Comparison of ENCODE assay signal across 13 cellular contexts in the genomic region with DNA sequence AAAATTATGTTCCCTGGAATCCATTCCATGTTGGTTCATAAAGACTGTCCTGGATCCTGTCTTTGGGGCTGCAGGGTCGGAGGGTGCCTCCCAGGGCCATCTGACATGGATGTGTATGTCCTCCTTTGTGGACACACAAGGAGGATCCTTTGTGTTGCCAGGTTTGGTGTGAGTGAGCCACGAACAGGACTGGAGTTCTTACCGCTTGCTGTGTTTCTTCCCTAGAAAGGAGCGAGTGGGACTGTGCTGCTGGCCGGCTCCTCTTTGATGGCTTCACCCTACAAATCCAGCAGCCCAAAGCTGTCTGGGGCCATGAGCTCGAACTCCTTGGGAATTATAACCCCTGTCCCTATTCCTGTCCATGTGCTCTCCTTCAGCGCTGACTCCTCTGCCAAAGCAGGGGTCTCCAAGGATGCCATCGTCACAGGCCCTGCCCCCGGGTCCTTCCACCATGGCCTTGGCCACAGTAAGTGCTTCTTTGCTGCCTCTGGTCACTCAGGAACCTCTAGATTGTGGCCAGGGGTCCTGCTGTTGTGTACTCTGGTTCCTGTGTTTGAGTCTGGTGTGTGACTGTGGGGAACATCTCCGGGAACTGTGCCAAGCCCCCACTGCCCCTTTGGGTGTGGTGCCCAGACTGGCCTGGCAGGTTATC. TPM values are rescaled to one million over a fixed set of nuclear protein-coding genes. Genes with fewer than 3 reads are reported as not detected.
DNase-seq lines count a peak whose midpoint lies in the region; ATAC-seq and TF ChIP-seq lines count a peak whose summit lies in the region.
"Had no signal": no experiment of that assay in that cellular context is flagged by ENCODE, and none has a peak within 500 bp of the region (broad histone marks: within the 10 kb centered on the region; RNA-seq: fewer than 3 reads in every experiment).

No MANE protein-coding gene starts in this region.

- H3K4me1 Mint-ChIP-seq in T-helper 17 cell (peaks cover under 1% of the 10 kb centered on the region), mesothelial cell of epicardium (peaks cover 16% of the 10 kb centered on the region)

- DNase-seq in breast epithelium (ENCODE audit: low spot score in 2 of 2) (no peak), mammary epithelial cell (no peak), T-helper 17 cell (no peak), mesothelial cell of epicardium (ENCODE audit: low spot score in 2 of 2, unreplicated experiment in 2 of 2) (no peak), NCI-H2081 (lab: John Stamatoyannopoulos, UW) (no peak), LoVo (ENCODE audit: low spot score) (no peak)
- DNase-seq in activated CD4-positive, alpha-beta T cell treated with anti-CD3 and anti-CD28 coated beads for 1 hour = no peak
- DNase-seq: ACHN; Calu3; CD4-positive, CD25-positive, alpha-beta regulatory T cell; DMS 273 treated with DMSO at 0.1 percent for 48 hours had no signal

- H3K4me1 ChIP-seq in breast epithelium (peaks cover 0 to 4% of the 10 kb centered on the region in 2 donors), mammary epithelial cell (ENCODE audit: insufficient read depth, low read length) (peaks cover under 1% of the 10 kb centered on the region)
- H3K4me1 ChIP-seq: BLaER1 treated with 17β-estradiol and CSF1 and Interleukin-3, amounts not matched to agents 10 nM and 100 nM had no signal

- in situ Hi-C loops in mammary epithelial cell (cut with MboI; ENCODE audit: low sequenced_read_pairs in 2 of 2) = no loop called here

- peaks cover 6% of the 10 kb centered on the region for H3K36me3 ChIP-seq in breast epithelium
- H3K36me3 ChIP-seq in mammary epithelial cell (ENCODE audit: insufficient read depth, low read length) = peaks cover 52% of the 10 kb centered on the region

- no peaks in the 10 kb centered on the region for H4K20me1 ChIP-seq in mammary epithelial cell (ENCODE audit: insufficient read depth, low read length)

- H3K27ac Mint-ChIP-seq in T-helper 17 cell = no peak overlapping the region
- peak overlapping the region; percentile 81 for H3K27ac Mint-ChIP-seq in mesothelial cell of epicardium
- H3K27ac Mint-ChIP-seq: CD4-positive, CD25-positive, alpha-beta regulatory T cell had no signal

- TF ChIP-seq POLR2A in breast epithelium (IDR thresholded peaks at IDR 0.05) = no peak

- H3K9me3 ChIP-seq in breast epithelium (no peaks in the 10 kb centered on the region), mammary epithelial cell (replicated peaks; ENCODE audit: insufficient read depth, low read length) (no peaks in the 10 kb centered on the region), T-helper 17 cell (ENCODE audit: control insufficient read depth, low read length, poor library complexity, severe bottlenecking) (no peaks in the 10 kb centered on the region)
- H3K9me3 ChIP-seq: BLaER1 treated with 17β-estradiol and CSF1 and Interleukin-3, amounts not matched to agents 10 nM and 100 nM had no signal

- H3K4me3 Mint-ChIP-seq in T-helper 17 cell = peak overlapping the region; percentile 21
- H3K4me3 Mint-ChIP-seq in mesothelial cell of epicardium = no peak overlapping the region
- H3K4me3 Mint-ChIP-seq: CD4-positive, CD25-positive, alpha-beta regulatory T cell had no signal

- H3K36me3 Mint-ChIP-seq in T-helper 17 cell (ENCODE audit: low read depth) (peaks cover 8% of the 10 kb centered on the region), mesothelial cell of epicardium (peaks cover 29% of the 10 kb centered on the region)

- no peaks in the 10 kb centered on the region for H3K9me3 Mint-ChIP-seq in mesothelial cell of epicardium
- H3K9me3 Mint-ChIP-seq: CD4-positive, CD25-positive, alpha-beta regulatory T cell had no signal

- H2AFZ ChIP-seq in mammary epithelial cell (ENCODE audit: low read depth, low read length) = no peak overlapping the region

- H3K4me3 ChIP-seq in breast epithelium (no peak overlapping the region), mammary epithelial cell (replicated peaks in 1 of 3; ENCODE audit: insufficient read depth in 1 of 3, low read depth in 2 of 3, low read length in 3 of 3) (no peak overlapping the region)
- H3K4me3 ChIP-seq: BLaER1 treated with 17β-estradiol and CSF1 and Interleukin-3, amounts not matched to agents 10 nM and 100 nM had no signal

- dilution Hi-C loops in mammary epithelial cell (cut with HindIII; ENCODE audit: low sequenced_read_pairs) = no loop called here

- CTCF ChIA-PET in mammary epithelial cell (lab: Charles Lee; ENCODE audit: low non-redundant PET) = no interaction called here

- intact Hi-C loops in breast epithelium (cut with DNase I; ENCODE audit: low total_unique reads) (no loop called here), mammary epithelial cell (cut with micrococcal nuclease) (no loop called here)

- TF ChIP-seq CTCF in breast epithelium (IDR thresholded peaks at IDR 0.05) (no peak), mammary epithelial cell (conservative IDR thresholded peaks at IDR 0.05 in 1 of 2, IDR thresholded peaks at IDR 0.05 in 1 of 2; ENCODE audit: extremely low read depth in 1 of 2, insufficient read depth in 1 of 2, low read depth in 1 of 2, low read length in 2 of 2) (no peak), mesothelial cell of epicardium (IDR thresholded peaks at IDR 0.05; ENCODE audit: unreplicated experiment) (no peak)

- no TSS peak for BruUV-seq in mammary epithelial cell (replicated peaks; lab: Mats Ljungman, UMichigan)

- H3K79me2 ChIP-seq in mammary epithelial cell (ENCODE audit: insufficient read depth, low read length) = peaks cover 4% of the 10 kb centered on the region

- H3K27me3 ChIP-seq in breast epithelium = no peaks in the 10 kb centered on the region
- H3K27me3 ChIP-seq in mammary epithelial cell (ENCODE audit: insufficient read depth, low read length) = no peaks in the 10 kb centered on the region
- H3K27me3 ChIP-seq: BLaER1 treated with 17β-estradiol and CSF1 and Interleukin-3, amounts not matched to agents 10 nM and 100 nM had no signal

- H3K27me3 Mint-ChIP-seq in T-helper 17 cell = no peaks in the 10 kb centered on the region
- no peaks in the 10 kb centered on the region for H3K27me3 Mint-ChIP-seq in mesothelial cell of epicardium (ENCODE audit: low read depth)
- H3K27me3 Mint-ChIP-seq: CD4-positive, CD25-positive, alpha-beta regulatory T cell had no signal

- H3K4me2 ChIP-seq in mammary epithelial cell (ENCODE audit: insufficient read depth, low read depth, low read length) = no peak overlapping the region
- H3K4me2 ChIP-seq: BLaER1 treated with 17β-estradiol and CSF1 and Interleukin-3, amounts not matched to agents 10 nM and 100 nM had no signal

- peak overlapping the region; percentile 13 to 46 for H3K27ac ChIP-seq in breast epithelium
- no peak overlapping the region for H3K27ac ChIP-seq in mammary epithelial cell (ENCODE audit: insufficient read depth, low read depth, low read length)
- H3K27ac ChIP-seq: BLaER1 treated with 17β-estradiol and CSF1 and Interleukin-3, amounts not matched to agents 10 nM and 100 nM; HL-60 had no signal

- no peak overlapping the region for H3K9ac ChIP-seq in mammary epithelial cell (ENCODE audit: insufficient read depth, low read length)

- no peak for ATAC-seq in T-helper 17 cell

- 85% methylated on average over 6 of the region's 10 CpGs for WGBS in mammary epithelial cell (ENCODE audit: low coverage, missing lambda C conversion rate)

RNA-seq across cellular contexts. Expression of a gene that starts 29.5 kb away (rescaled TPM):
- 10 to 100 TPM; 28.8 to 32.8 (median 29.1) TPM for total RNA-seq in breast epithelium
- total RNA-seq in mammary epithelial cell = 10 to 100 TPM; 23.7 to 37.2 TPM
- polyA plus RNA-seq in mammary epithelial cell = 16.5 TPM
- polyA minus RNA-seq in mammary epithelial cell = 96.1 TPM
- 10 to 100 TPM; 47.5 to 69.8 TPM for total RNA-seq in T-helper 17 cell
- total RNA-seq in mesothelial cell of epicardium = 37.2 to 40.5 TPM (median 39.7 TPM) in 3 replicates

RNA-seq across cellular contexts. Expression of a gene that starts 29.7 kb away (rescaled TPM):
- 10 to 100 TPM; 57.2 to 79.0 (median 58.1) TPM for total RNA-seq in breast epithelium
- 10 to 100 TPM; 38.0 to 67.7 TPM for total RNA-seq in mammary epithelial cell
- polyA plus RNA-seq in mammary epithelial cell = 31.3 TPM
- 58.2 TPM for polyA minus RNA-seq in mammary epithelial cell
- 100 to 1,000 TPM in 1 of 2 donors, 10 to 100 TPM in 1; 91.9 to 108 TPM for total RNA-seq in T-helper 17 cell
- 96.6 to 105 TPM (median 104 TPM) in 3 replicates for total RNA-seq in mesothelial cell of epicardium
